Comparison of ENCODE assay signal across 37 cellular contexts in the genomic region with DNA sequence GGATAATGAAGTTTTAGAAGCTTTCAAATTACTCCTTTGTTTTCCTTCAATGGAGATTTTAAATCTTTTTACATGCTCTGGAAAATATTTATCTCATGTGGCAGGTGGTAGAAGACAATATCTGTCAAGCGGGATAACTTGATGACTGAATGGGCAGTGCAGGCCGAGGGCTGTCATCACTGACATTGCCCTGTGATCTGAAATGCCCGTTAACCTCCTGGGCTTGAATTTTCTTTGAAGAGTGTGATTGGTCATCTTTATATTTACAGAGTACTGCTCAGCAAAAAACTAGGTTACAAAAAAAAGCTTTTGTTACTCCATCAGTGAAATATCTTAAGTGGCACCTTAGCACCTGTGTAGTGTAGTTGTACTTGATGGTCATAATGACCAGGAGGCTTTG.
"Had no signal": no experiment of that assay in that cellular context is flagged by ENCODE, and none has a peak within 500 bp of the region (broad histone marks: within the 10 kb centered on the region; RNA-seq: fewer than 3 reads in every experiment).

No MANE protein-coding gene starts in this region.

- DNase-seq: activated effector memory CD4-positive, alpha-beta T cell treated with anti-CD3 and anti-CD28 coated beads, Interleukin-2, amount 50 U/mL, for 16 hours; activated effector memory CD4-positive, alpha-beta T cell treated with Interleukin-2 at 50 U/mL for 16 hours; activated gamma-delta T cell; activated gamma-delta T cell treated with Interleukin-2 at 50 U/mL for 16 hours; activated naive CD4-positive, alpha-beta T cell; activated naive CD4-positive, alpha-beta T cell treated with anti-CD3 and anti-CD28 coated beads for 36 hours; activated naive CD4-positive, alpha-beta T cell treated with anti-CD3 and anti-CD28 coated beads, Interleukin-2, amount 10 ng/mL, durations not matched to agents 7 days and 5 days; activated naive CD4-positive, alpha-beta T cell treated with anti-CD3 and anti-CD28 coated beads, Interleukin-2, amount 50 U/mL, for 16 hours; activated naive CD4-positive, alpha-beta T cell treated with Interleukin-2 at 50 U/mL for 16 hours; activated naive CD8-positive, alpha-beta T cell treated with anti-CD3 and anti-CD28 coated beads for 36 hours; activated naive CD8-positive, alpha-beta T cell treated with anti-CD3 and anti-CD28 coated beads, Interleukin-2, amount 10 ng/mL, durations not matched to agents 7 days and 5 days; activated naive CD8-positive, alpha-beta T cell treated with anti-CD3 and anti-CD28 coated beads, Interleukin-2, amount 50 U/mL, for 24 hours; activated T-cell treated with anti-CD3 and anti-CD28 coated beads for 4 hours; activated T-cell treated with anti-CD3 and anti-CD28 coated beads, Interleukin-2, amount 50 U/mL, for 1 hour; activated T-cell treated with anti-CD3 and anti-CD28 coated beads, Interleukin-2, amount 50 U/mL, for 24 hours; activated T-cell treated with anti-CD3 and anti-CD28 coated beads, Interleukin-2, amount 50 U/mL, for 4 hours; activated T-cell treated with anti-CD3 and anti-CD28 coated beads, Interleukin-2, amount 50 U/mL, for 48 hours; activated T-cell treated with anti-CD3 and anti-CD28 coated beads, Interleukin-2, amount 50 U/mL, for 72 hours; adrenal gland; amygdala; aorta; body of pancreas; brain microvascular endothelial cell; caudate nucleus; central memory CD4-positive, alpha-beta T cell; cerebellar nuclear complex had no signal

- H3K4me1 Mint-ChIP-seq: activated naive CD4-positive, alpha-beta T cell treated with anti-CD3 and anti-CD28 coated beads, Interleukin-2, amount 10 ng/mL, durations not matched to agents 7 days and 5 days; activated naive CD4-positive, alpha-beta T cell treated with anti-CD3 and anti-CD28 coated beads, Interleukin-2, amount 50 U/mL, for 24 hours; activated naive CD8-positive, alpha-beta T cell treated with anti-CD3 and anti-CD28 coated beads for 36 hours; activated naive CD8-positive, alpha-beta T cell treated with anti-CD3 and anti-CD28 coated beads, Interleukin-2, amount 10 ng/mL, durations not matched to agents 7 days and 5 days; activated naive CD8-positive, alpha-beta T cell treated with anti-CD3 and anti-CD28 coated beads, Interleukin-2, amount 50 U/mL, for 24 hours; activated T-helper 17 cell treated with anti-CD3 and anti-CD28 coated beads, Interleukin-2, amount 50 U/mL, for 72 hours; central memory CD8-positive, alpha-beta T cell had no signal

- H3K27me3 Mint-ChIP-seq: activated naive CD4-positive, alpha-beta T cell treated with anti-CD3 and anti-CD28 coated beads, Interleukin-2, amount 50 U/mL, for 24 hours had no signal

- H3K27me3 ChIP-seq: adrenal gland, ascending aorta, body of pancreas, brain microvascular endothelial cell, breast epithelium, cardiac muscle cell had no signal

- H3K4me3 Mint-ChIP-seq: activated naive CD4-positive, alpha-beta T cell treated with anti-CD3 and anti-CD28 coated beads for 36 hours; activated naive CD4-positive, alpha-beta T cell treated with anti-CD3 and anti-CD28 coated beads, Interleukin-2, amount 10 ng/mL, durations not matched to agents 7 days and 5 days; activated naive CD4-positive, alpha-beta T cell treated with anti-CD3 and anti-CD28 coated beads, Interleukin-2, amount 50 U/mL, for 24 hours; activated naive CD8-positive, alpha-beta T cell; activated naive CD8-positive, alpha-beta T cell treated with anti-CD3 and anti-CD28 coated beads for 36 hours; activated naive CD8-positive, alpha-beta T cell treated with anti-CD3 and anti-CD28 coated beads, Interleukin-2, amount 10 ng/mL, durations not matched to agents 7 days and 5 days; activated naive CD8-positive, alpha-beta T cell treated with anti-CD3 and anti-CD28 coated beads, Interleukin-2, amount 50 U/mL, for 24 hours; activated T-cell treated with anti-CD3 and anti-CD28 coated beads, Interleukin-2, amount 50 U/mL, for 24 hours; activated T-cell treated with anti-CD3 and anti-CD28 coated beads, Interleukin-2, amount 50 U/mL, for 4 hours; activated T-cell treated with anti-CD3 and anti-CD28 coated beads, Interleukin-2, amount 50 U/mL, for 72 hours; activated T-helper 1 cell treated with anti-CD3 and anti-CD28 coated beads, Interleukin-12 subunit alpha, Interleukin-12 subunit beta, Interleukin-2, Interleukin-4 antibody, amounts not matched to agents 30 ng/mL and 10 ng/mL and 1 ng/mL, durations not matched to agents 14 hours and 24 hours and 36 hours; activated T-helper 17 cell treated with anti-CD3 and anti-CD28 coated beads, Interleukin-2, amount 50 U/mL, for 72 hours; brain; central memory CD8-positive, alpha-beta T cell had no signal

- H3K27ac Mint-ChIP-seq: activated naive CD4-positive, alpha-beta T cell treated with anti-CD3 and anti-CD28 coated beads for 36 hours; activated naive CD4-positive, alpha-beta T cell treated with anti-CD3 and anti-CD28 coated beads, Interleukin-2, amount 10 ng/mL, durations not matched to agents 7 days and 5 days; activated naive CD4-positive, alpha-beta T cell treated with anti-CD3 and anti-CD28 coated beads, Interleukin-2, amount 50 U/mL, for 24 hours; activated naive CD4-positive, alpha-beta T cell treated with anti-CD3 and anti-CD28 coated beads, Interleukin-2, amount 50 U/mL, for 72 hours; activated naive CD8-positive, alpha-beta T cell; activated naive CD8-positive, alpha-beta T cell treated with anti-CD3 and anti-CD28 coated beads for 36 hours; activated naive CD8-positive, alpha-beta T cell treated with anti-CD3 and anti-CD28 coated beads, Interleukin-2, amount 10 ng/mL, durations not matched to agents 7 days and 5 days; activated naive CD8-positive, alpha-beta T cell treated with anti-CD3 and anti-CD28 coated beads, Interleukin-2, amount 50 U/mL, for 24 hours; activated T-cell treated with anti-CD3 and anti-CD28 coated beads, Interleukin-2, amount 50 U/mL, for 24 hours; activated T-cell treated with anti-CD3 and anti-CD28 coated beads, Interleukin-2, amount 50 U/mL, for 72 hours; activated T-helper 1 cell treated with anti-CD3 and anti-CD28 coated beads, Interleukin-12 subunit alpha, Interleukin-12 subunit beta, Interleukin-2, Interleukin-4 antibody, amounts not matched to agents 30 ng/mL and 10 ng/mL and 1 ng/mL, durations not matched to agents 14 hours and 24 hours and 36 hours; activated T-helper 17 cell treated with anti-CD3 and anti-CD28 coated beads, Interleukin-2, amount 50 U/mL, for 72 hours; activated T-helper 2 cell treated with anti-CD3 and anti-CD28 coated beads, Interferon-gamma antibody, Interleukin-2, Interleukin-4, amounts not matched to agents 10 μg/mL and 5 μg/mL and 100 μg/mL, durations not matched to agents 14 hours and 24 hours and 36 hours; brain had no signal

- ATAC-seq: activated naive CD4-positive, alpha-beta T cell treated with anti-CD3 and anti-CD28 coated beads, Interleukin-2, amount 50 U/mL, for 72 hours; activated naive CD8-positive, alpha-beta T cell treated with anti-CD3 and anti-CD28 coated beads, Interleukin-2, amount 50 U/mL, for 24 hours; activated T-cell treated with anti-CD3 and anti-CD28 coated beads, Interleukin-2, amount 50 U/mL, for 4 hours; activated T-cell treated with anti-CD3 and anti-CD28 coated beads, Interleukin-2, amount 50 U/mL, for 72 hours; activated T-helper 17 cell treated with anti-CD3 and anti-CD28 coated beads, Interleukin-2, amount 50 U/mL, for 72 hours; body of pancreas had no signal

- H3K9me3 Mint-ChIP-seq: activated naive CD4-positive, alpha-beta T cell treated with anti-CD3 and anti-CD28 coated beads for 36 hours; activated naive CD4-positive, alpha-beta T cell treated with anti-CD3 and anti-CD28 coated beads, Interleukin-2, amount 10 ng/mL, durations not matched to agents 7 days and 5 days; activated naive CD4-positive, alpha-beta T cell treated with anti-CD3 and anti-CD28 coated beads, Interleukin-2, amount 50 U/mL, for 24 hours; activated naive CD4-positive, alpha-beta T cell treated with anti-CD3 and anti-CD28 coated beads, Interleukin-2, amount 50 U/mL, for 72 hours; activated naive CD8-positive, alpha-beta T cell treated with anti-CD3 and anti-CD28 coated beads for 36 hours; activated naive CD8-positive, alpha-beta T cell treated with anti-CD3 and anti-CD28 coated beads, Interleukin-2, amount 10 ng/mL, durations not matched to agents 7 days and 5 days; activated naive CD8-positive, alpha-beta T cell treated with anti-CD3 and anti-CD28 coated beads, Interleukin-2, amount 50 U/mL, for 24 hours; activated T-cell treated with anti-CD3 and anti-CD28 coated beads, Interleukin-2, amount 50 U/mL, for 24 hours; activated T-cell treated with anti-CD3 and anti-CD28 coated beads, Interleukin-2, amount 50 U/mL, for 4 hours; activated T-cell treated with anti-CD3 and anti-CD28 coated beads, Interleukin-2, amount 50 U/mL, for 72 hours; activated T-helper 1 cell treated with anti-CD3 and anti-CD28 coated beads, Interleukin-12 subunit alpha, Interleukin-12 subunit beta, Interleukin-2, Interleukin-4 antibody, amounts not matched to agents 30 ng/mL and 10 ng/mL and 1 ng/mL, durations not matched to agents 14 hours and 24 hours and 36 hours; activated T-helper 17 cell treated with anti-CD3 and anti-CD28 coated beads, Interleukin-2, amount 50 U/mL, for 72 hours; activated T-helper 2 cell treated with anti-CD3 and anti-CD28 coated beads, Interferon-gamma antibody, Interleukin-2, Interleukin-4, amounts not matched to agents 10 μg/mL and 5 μg/mL and 100 μg/mL, durations not matched to agents 14 hours and 24 hours and 36 hours; brain; central memory CD8-positive, alpha-beta T cell had no signal

- H3K9me3 ChIP-seq: adrenal gland, ascending aorta, body of pancreas, breast epithelium had no signal

- H3K27ac ChIP-seq: adrenal gland, ascending aorta, body of pancreas, brain microvascular endothelial cell, breast epithelium, cardiac muscle cell had no signal

- H3K36me3 ChIP-seq: adrenal gland, ascending aorta, brain microvascular endothelial cell, breast epithelium, cardiac muscle cell had no signal

- H3K4me1 ChIP-seq: adrenal gland, ascending aorta, body of pancreas, breast epithelium had no signal

- H3K36me3 Mint-ChIP-seq: activated naive CD4-positive, alpha-beta T cell treated with anti-CD3 and anti-CD28 coated beads, Interleukin-2, amount 10 ng/mL, durations not matched to agents 7 days and 5 days; activated naive CD4-positive, alpha-beta T cell treated with anti-CD3 and anti-CD28 coated beads, Interleukin-2, amount 50 U/mL, for 24 hours; activated naive CD4-positive, alpha-beta T cell treated with anti-CD3 and anti-CD28 coated beads, Interleukin-2, amount 50 U/mL, for 72 hours; activated naive CD8-positive, alpha-beta T cell; activated naive CD8-positive, alpha-beta T cell treated with anti-CD3 and anti-CD28 coated beads for 36 hours; activated naive CD8-positive, alpha-beta T cell treated with anti-CD3 and anti-CD28 coated beads, Interleukin-2, amount 10 ng/mL, durations not matched to agents 7 days and 5 days; brain had no signal

- H3K4me3 ChIP-seq: adrenal gland, ascending aorta, body of pancreas, breast epithelium, cardiac muscle cell had no signal
